ENCODE assay signal across 22 cellular contexts in genomic region chr6:32442977-32443552, GRCh38. TPM values are rescaled to one million over a fixed set of nuclear protein-coding genes. Genes with fewer than 3 reads are reported as not detected.
DNase-seq lines count a peak whose midpoint lies in the region; ATAC-seq, FAIRE-seq and TF ChIP-seq lines count a peak whose summit lies in the region.
"Had no signal": no experiment of that assay in that cellular context is flagged by ENCODE, and none has a peak within 500 bp of the region (broad histone marks: within the 10 kb centered on the region; RNA-seq: fewer than 3 reads in every experiment).

No MANE protein-coding gene starts in this region.

- no peaks in the 10 kb centered on the region for H3K27me3 Mint-ChIP-seq in dendritic cell treated with granulocyte-macrophage colony-stimulating factor and Interleukin-4, amounts not matched to agents 40 ng/mL and 50 ng/mL, for 4 days

- TF ChIP-seq EP300 in HepG2 (IDR thresholded peaks at IDR 0.05; ENCODE audit: low read depth in 2 of 2, low read length in 2 of 2) (no peak), HepG2 (CRISPR knock-in tag; IDR thresholded peaks at IDR 0.05; ENCODE audit: borderline replicate concordance) (no peak)

- H3K4me3 Mint-ChIP-seq in dendritic cell treated with granulocyte-macrophage colony-stimulating factor and Interleukin-4, amounts not matched to agents 40 ng/mL and 50 ng/mL, for 4 days: peak overlapping the region; percentile 88
- H3K4me3 Mint-ChIP-seq: CD4-positive, alpha-beta memory T cell had no signal

- H3K4me2 ChIP-seq in HepG2 (ENCODE audit: low read depth, low read length): no peak overlapping the region

- DNase-seq in HepG2 (ENCODE audit: low spot score): no peak
- DNase-seq in right lobe of liver: no peak
- DNase-seq in upper lobe of right lung: no peak
- no peak for DNase-seq in activated T-cell treated with anti-CD3 and anti-CD28 coated beads for 4 hours
- DNase-seq in NCI-H1417 treated with DMSO at 0.1 percent for 48 hours (lab: John Stamatoyannopoulos, UW): no peak
- DNase-seq: CD4-positive, alpha-beta memory T cell; DMS79; NCI-H146; NCI-H345; NCI-H526 treated with DMSO at 0.1 percent for 48 hours; Peyer's patch; SHP77 had no signal

- WGBS in HepG2 (ENCODE audit: low lambda C conversion rate): 6% methylated on average over 8 of the region's 8 CpGs
- 44% methylated on average over 4 of the region's 8 CpGs for WGBS in right lobe of liver (ENCODE audit: insufficient coverage, low coverage, low lambda C conversion rate, missing lambda C conversion rate)

- no peak for FAIRE-seq in HepG2 (lab: Jason Lieb, UNC)
- FAIRE-seq: G401.6, GM18507, H1, HTR-8/SVneo, K562 had no signal

- peaks cover 69% of the 10 kb centered on the region for H3K36me3 Mint-ChIP-seq in dendritic cell treated with granulocyte-macrophage colony-stimulating factor and Interleukin-4, amounts not matched to agents 40 ng/mL and 50 ng/mL, for 4 days (ENCODE audit: low read depth)
- H3K36me3 Mint-ChIP-seq: CD4-positive, alpha-beta memory T cell had no signal

- H3K79me2 ChIP-seq in HepG2 (ENCODE audit: insufficient read depth, low read length): no peaks in the 10 kb centered on the region

- H3K27ac ChIP-seq in HepG2 (ENCODE audit: extremely low read length, insufficient read depth, low read length) (no peak overlapping the region), right lobe of liver (no peak overlapping the region), upper lobe of right lung (no peak overlapping the region)
- H3K27ac ChIP-seq: Peyer's patch had no signal

- H2AFZ ChIP-seq in HepG2 (ENCODE audit: low read length): no peak overlapping the region

- POLR2A ChIA-PET in HepG2 (lab: Yijun Ruan, JAX): no interaction called here

- TF ChIP-seq POLR2A in HepG2 (IDR thresholded peaks at IDR 0.05; ENCODE audit: insufficient read depth in 1 of 2, low read depth in 2 of 2, low read length in 2 of 2) (no peak), right lobe of liver (IDR thresholded peaks at IDR 0.05) (no peak), GM19099 (IDR thresholded peaks at IDR 0.05; ENCODE audit: extremely low read depth, insufficient read length, low read depth) (peak; percentile 46)

- no peaks in the 10 kb centered on the region for H3K9me3 Mint-ChIP-seq in dendritic cell treated with granulocyte-macrophage colony-stimulating factor and Interleukin-4, amounts not matched to agents 40 ng/mL and 50 ng/mL, for 4 days
- H3K9me3 Mint-ChIP-seq: CD4-positive, alpha-beta memory T cell had no signal

- no TSS peak for BruUV-seq in HepG2 (replicated peaks; lab: Mats Ljungman, UMichigan)

- H3K4me1 ChIP-seq in HepG2 (ENCODE audit: insufficient read depth, low read length) (no peaks in the 10 kb centered on the region), right lobe of liver (no peaks in the 10 kb centered on the region), upper lobe of right lung (peaks cover 5% of the 10 kb centered on the region)
- H3K4me1 ChIP-seq: Peyer's patch had no signal

- ATAC-seq in HepG2 (no peak), right lobe of liver (no peak), upper lobe of right lung (no peak), GM19467 (IDR thresholded peaks at IDR 0.05; ENCODE audit: unreplicated experiment) (no peak)
- ATAC-seq: K562, SK-N-SH treated with all-trans-retinoic acid at 6 μM for 48 hours had no signal

- intact Hi-C loops in HepG2 (cut with micrococcal nuclease; ENCODE audit: unreplicated experiment): no loop called here
- intact Hi-C loops in right lobe of liver (cut with DNase I): no loop called here
- intact Hi-C loops in dendritic cell treated with granulocyte-macrophage colony-stimulating factor and Interleukin-4, amounts not matched to agents 40 ng/mL and 50 ng/mL, for 4 days (cut with micrococcal nuclease): loop anchor here (1.0 kb wide), 1 partner anchor 30 kb away; no protein-coding TSS in a partner anchor
- intact Hi-C loops in upper lobe of right lung (cut with DNase I): no loop called here

- peaks cover 0 to 3% of the 10 kb centered on the region in 2 experiments; a peak in 2 of 5 replicates for H3K27me3 ChIP-seq in HepG2 (ENCODE audit: control insufficient read depth in 1 of 2, insufficient read depth in 2 of 2, low read length in 2 of 2)
- H3K27me3 ChIP-seq in right lobe of liver: no peaks in the 10 kb centered on the region
- H3K27me3 ChIP-seq in upper lobe of right lung: no peaks in the 10 kb centered on the region
- H3K27me3 ChIP-seq: Peyer's patch had no signal

- peaks cover 57% of the 10 kb centered on the region for H3K4me1 Mint-ChIP-seq in dendritic cell treated with granulocyte-macrophage colony-stimulating factor and Interleukin-4, amounts not matched to agents 40 ng/mL and 50 ng/mL, for 4 days (ENCODE audit: low read depth)

- H4K20me1 ChIP-seq in HepG2 (ENCODE audit: insufficient read depth, low read length): no peaks in the 10 kb centered on the region

- H3K9me3 ChIP-seq in HepG2 (ENCODE audit: low read length): no peaks in the 10 kb centered on the region
- no peaks in the 10 kb centered on the region for H3K9me3 ChIP-seq in right lobe of liver
- no peaks in the 10 kb centered on the region for H3K9me3 ChIP-seq in upper lobe of right lung
- H3K9me3 ChIP-seq: Peyer's patch had no signal

- in situ Hi-C loops in HepG2 (cut with HindIII; ENCODE audit: extremely low pct_ligation_motif_present, low pct_unique_long_range_greater_than_20kb): no loop called here

- CTCF ChIA-PET in HepG2 (lab: Yijun Ruan, JAX; ENCODE audit: low intra/inter-chr PET ratio, low total read pairs): no interaction called here

- TF ChIP-seq CTCF in HepG2 (CRISPR knock-in tag; IDR thresholded peaks at IDR 0.05) (no peak), right lobe of liver (IDR thresholded peaks at IDR 0.05) (no peak), upper lobe of right lung (IDR thresholded peaks at IDR 0.05) (no peak)

- no peak overlapping the region for H3K9ac ChIP-seq in HepG2 (ENCODE audit: insufficient read depth, low read depth, low read length)

- H3K36me3 ChIP-seq in HepG2 (replicated peaks in 1 of 2; ENCODE audit: control insufficient read depth in 1 of 2, insufficient read depth in 2 of 2, low read length in 2 of 2) (no peaks in the 10 kb centered on the region), right lobe of liver (no peaks in the 10 kb centered on the region), upper lobe of right lung (peaks cover 24% of the 10 kb centered on the region)

- H3K4me3 ChIP-seq in HepG2 (replicated peaks in 1 of 3; ENCODE audit: insufficient read depth in 1 of 3, low read depth in 2 of 3, low read length in 3 of 3) (no peak overlapping the region), right lobe of liver (no peak overlapping the region), upper lobe of right lung (peak overlapping the region; percentile 58)
- H3K4me3 ChIP-seq: K562 had no signal

- TF ChIP-seq RAD21 in HepG2 (CRISPR knock-in tag; IDR thresholded peaks at IDR 0.05): no peak

- H3K27ac Mint-ChIP-seq in dendritic cell treated with granulocyte-macrophage colony-stimulating factor and Interleukin-4, amounts not matched to agents 40 ng/mL and 50 ng/mL, for 4 days: peak overlapping the region; percentile 99
- H3K27ac Mint-ChIP-seq: CD4-positive, alpha-beta memory T cell had no signal

RNA-seq across cellular contexts. Expression of gene HLA-DRA, which starts 3.4 kb away (rescaled TPM):
- total RNA-seq in HepG2 (2016; rRNA removed; fragmentation: Illumina TruSeq; extraction: Trizol) (not detected in 2 replicates), right lobe of liver (100 to 1,000 TPM in 1 of 6 experiments, 10 to 100 TPM in 5; 21.2 to 235 (median 66.8) TPM), upper lobe of right lung (1,444 TPM)
- not detected in 2 replicates for total RNA-seq in HepG2 (2016; cell fraction: cytosol; rRNA removed; fragmentation: Illumina TruSeq; extraction: Trizol; ENCODE audit: low read depth)
- not detected in 2 replicates for total RNA-seq in HepG2 (2016; cell fraction: insoluble cytoplasmic fraction; rRNA removed; fragmentation: Illumina TruSeq; extraction: Trizol)
- not detected in 2 replicates for total RNA-seq in HepG2 (2016; cell fraction: membrane; rRNA removed; fragmentation: Illumina TruSeq; extraction: Trizol)
- not detected in 2 replicates for total RNA-seq in HepG2 (2016; cell fraction: nucleus; rRNA removed; fragmentation: Illumina TruSeq; extraction: Trizol)
- polyA plus RNA-seq in HepG2 (2011; rRNA removed): not detected in 2 replicates
- polyA plus RNA-seq in HepG2 (2011; cell fraction: cytosol; rRNA removed): 0.27 and 0.45 TPM in 2 replicates
- polyA plus RNA-seq in HepG2 (2011; cell fraction: nucleus; rRNA removed): 0.43 TPM in 1 of 2 replicates, not detected in the other
- polyA plus RNA-seq in HepG2 (2012): not detected in 2 replicates
- not detected in 2 replicates for polyA plus RNA-seq in HepG2 (2016; cell fraction: cytosol; fragmentation: Illumina TruSeq; extraction: Trizol; ENCODE audit: low read depth)
- polyA plus RNA-seq in HepG2 (2016; cell fraction: insoluble cytoplasmic fraction; fragmentation: Illumina TruSeq; extraction: Trizol; ENCODE audit: low read depth): not detected in 2 replicates
- not detected in 2 replicates for polyA plus RNA-seq in HepG2 (2016; cell fraction: membrane; fragmentation: Illumina TruSeq; extraction: Trizol; ENCODE audit: low read depth)
- not detected in 2 replicates for polyA plus RNA-seq in HepG2 (2016; cell fraction: nucleus; fragmentation: Illumina TruSeq; extraction: Trizol; ENCODE audit: insufficient read depth, low read depth)
- polyA minus RNA-seq in HepG2 (2011; rRNA and poly(A)+ RNA removed; ENCODE audit: low replicate concordance): 0.84 TPM in 1 of 2 replicates, not detected in the other
- polyA minus RNA-seq in HepG2 (2011; cell fraction: cytosol; rRNA and poly(A)+ RNA removed): not detected in 2 replicates
- polyA minus RNA-seq in HepG2 (2011; cell fraction: nucleus; rRNA and poly(A)+ RNA removed): not detected in 2 replicates
- total RNA-seq: A172 had no signal

RNA-seq across cellular contexts. Expression of gene BTNL2, which starts 36.1 kb away (rescaled TPM):
- total RNA-seq in HepG2 (2016; rRNA removed; fragmentation: Illumina TruSeq; extraction: Trizol) (not detected in 2 replicates), right lobe of liver (not detected), upper lobe of right lung (not detected)
- not detected in 2 replicates for total RNA-seq in HepG2 (2016; cell fraction: cytosol; rRNA removed; fragmentation: Illumina TruSeq; extraction: Trizol; ENCODE audit: low read depth)
- total RNA-seq in HepG2 (2016; cell fraction: insoluble cytoplasmic fraction; rRNA removed; fragmentation: Illumina TruSeq; extraction: Trizol): not detected in 2 replicates
- not detected in 2 replicates for total RNA-seq in HepG2 (2016; cell fraction: membrane; rRNA removed; fragmentation: Illumina TruSeq; extraction: Trizol)
- not detected in 2 replicates for total RNA-seq in HepG2 (2016; cell fraction: nucleus; rRNA removed; fragmentation: Illumina TruSeq; extraction: Trizol)
- polyA plus RNA-seq in HepG2 (2011; rRNA removed): not detected in 2 replicates
- polyA plus RNA-seq in HepG2 (2011; cell fraction: cytosol; rRNA removed): not detected in 2 replicates
- not detected in 2 replicates for polyA plus RNA-seq in HepG2 (2011; cell fraction: nucleus; rRNA removed)
- polyA plus RNA-seq in HepG2 (2012): not detected in 2 replicates
- polyA plus RNA-seq in HepG2 (2016; cell fraction: cytosol; fragmentation: Illumina TruSeq; extraction: Trizol; ENCODE audit: low read depth): not detected in 2 replicates
- not detected in 2 replicates for polyA plus RNA-seq in HepG2 (2016; cell fraction: insoluble cytoplasmic fraction; fragmentation: Illumina TruSeq; extraction: Trizol; ENCODE audit: low read depth)
- polyA plus RNA-seq in HepG2 (2016; cell fraction: membrane; fragmentation: Illumina TruSeq; extraction: Trizol; ENCODE audit: low read depth): not detected in 2 replicates
- polyA plus RNA-seq in HepG2 (2016; cell fraction: nucleus; fragmentation: Illumina TruSeq; extraction: Trizol; ENCODE audit: insufficient read depth, low read depth): not detected in 2 replicates
- not detected in 2 replicates for polyA minus RNA-seq in HepG2 (2011; rRNA and poly(A)+ RNA removed; ENCODE audit: low replicate concordance)
- not detected in 2 replicates for polyA minus RNA-seq in HepG2 (2011; cell fraction: cytosol; rRNA and poly(A)+ RNA removed)
- polyA minus RNA-seq in HepG2 (2011; cell fraction: nucleus; rRNA and poly(A)+ RNA removed): not detected in 2 replicates
- total RNA-seq: A172; CD4-positive, alpha-beta memory T cell; H1; K562 had no signal
- polyA plus RNA-seq: CD4-positive, alpha-beta memory T cell; H1; K562 had no signal

Comparison
In these comparisons a context has a peak if more than half of its experiments do, and no peak if none do; other contexts are left out.
1. RNA of gene HLA-DRA, which starts 3.4 kb away (total RNA-seq): 1,444 TPM in upper lobe of right lung (single experiment) and 21.2 to 235 TPM in right lobe of liver; not detected in HepG2; every median in the first group is over 10 times any median in the second.